1 cellular context compared by ENCODE assay signal in genomic region chr13:46176756-46177155, GRCh38.
TF ChIP-seq lines count a peak whose summit lies in the region.

No MANE protein-coding gene starts in this region.

TF ChIP-seq in GM12878, 131 proteins besides CTCF, POLR2A, EP300 and RAD21 (continued from another document and continues in another):
- TF ChIP-seq ZBTB40 (IDR thresholded peaks at IDR 0.05; ENCODE audit: borderline replicate concordance) (no peak), BCLAF1 (IDR thresholded peaks at IDR 0.05) (no peak), CHD2 (IDR thresholded peaks at IDR 0.05; ENCODE audit: borderline replicate concordance, low read depth, low read length) (no peak), PRDM15 (CRISPR knock-in tag; IDR thresholded peaks at IDR 0.05) (no peak), ZNF207 (IDR thresholded peaks at IDR 0.05; ENCODE audit: borderline replicate concordance) (no peak), ESRRA (IDR thresholded peaks at IDR 0.05; ENCODE audit: low read length) (no peak), SMC3 (IDR thresholded peaks at IDR 0.05; ENCODE audit: borderline replicate concordance, low read length) (no peak; the same call in 1 of the 2 replicates), POU2F2 (IDR thresholded peaks at IDR 0.05; ENCODE audit: borderline replicate concordance, low read depth, low read length) (peak; percentile 54; the same call in 1 of the 3 replicates), ZNF622 (IDR thresholded peaks at IDR 0.05) (no peak), MAX (IDR thresholded peaks at IDR 0.05; ENCODE audit: low read depth, low read length) (0 out of 2 replicates have a peak, but pooled peaks have one; percentile 21), HDAC6 (IDR thresholded peaks at IDR 0.05; ENCODE audit: unreplicated experiment) (no peak), ATF3 (IDR thresholded peaks at IDR 0.05; ENCODE audit: borderline replicate concordance, extremely low read depth, low read depth, low read length) (no peak), KDM1A (IDR thresholded peaks at IDR 0.05; ENCODE audit: borderline replicate concordance) (no peak), GABPA (IDR thresholded peaks at IDR 0.05; ENCODE audit: low read depth) (peak; percentile 62; the same call in 1 of the 2 replicates), IKZF2 (IDR thresholded peaks at IDR 0.05) (peak; percentile 81 to 87), TCF3 (IDR thresholded peaks at IDR 0.05; ENCODE audit: borderline replicate concordance, insufficient read depth, low read depth, low read length) (no peak), BMI1 (IDR thresholded peaks at IDR 0.05; ENCODE audit: borderline replicate concordance) (peak; percentile 41; the same call in 1 of the 2 replicates), E2F4 (IDR thresholded peaks at IDR 0.05; ENCODE audit: low read depth, low read length) (no peak), NFIC (IDR thresholded peaks at IDR 0.05; ENCODE audit: low read depth, low read length) (peak; percentile 76), NR2F1 (conservative IDR thresholded peaks at IDR 0.05) (no peak; the same call in 1 of the 2 replicates), SMAD1 (IDR thresholded peaks at IDR 0.05; ENCODE audit: low read depth, partially characterized antibody) (no peak), ZNF384 (IDR thresholded peaks at IDR 0.05; ENCODE audit: borderline replicate concordance, low read depth, low read length) (no peak), RBBP5 (conservative IDR thresholded peaks at IDR 0.05) (no peak), TBL1XR1 (IDR thresholded peaks at IDR 0.05; ENCODE audit: low read depth, low read length) (peak; percentile 83; the same call in 1 of the 2 replicates), PBX3 (IDR thresholded peaks at IDR 0.05; ENCODE audit: insufficient replicate concordance, low read depth, low read length) (no peak), RB1 (IDR thresholded peaks at IDR 0.05; ENCODE audit: borderline replicate concordance) (no peak), SIN3A (IDR thresholded peaks at IDR 0.05; ENCODE audit: low read depth, low read length) (peak; percentile 69; the same call in 1 of the 2 replicates), WRNIP1 (IDR thresholded peaks at IDR 0.05; ENCODE audit: borderline replicate concordance, low read depth, low read length) (0 out of 2 replicates have a peak, but pooled peaks have one; percentile 85), CREB1 (IDR thresholded peaks at IDR 0.05; ENCODE audit: low read depth) (0 out of 2 replicates have a peak, but pooled peaks have one; percentile 45), RUNX3 (IDR thresholded peaks at IDR 0.05; ENCODE audit: low read length) (peak; percentile 99), ATF2 (IDR thresholded peaks at IDR 0.05; ENCODE audit: low read length) (peak; percentile 70), PAX8 (IDR thresholded peaks at IDR 0.05) (no peak), SREBF2 (IDR thresholded peaks at IDR 0.05; ENCODE audit: low read length) (no peak), ZSCAN29 (IDR thresholded peaks at IDR 0.05) (no peak), ZNF592 (IDR thresholded peaks at IDR 0.05) (no peak), TARDBP (IDR thresholded peaks at IDR 0.05; ENCODE audit: borderline replicate concordance) (no peak), ETV6 (conservative IDR thresholded peaks at IDR 0.05 in 1 of 2, IDR thresholded peaks at IDR 0.05 in 1 of 2; ENCODE audit: borderline replicate concordance in 1 of 2, low read depth in 1 of 2) (peak in 1 of 2 experiments; percentile 94; a peak in 2 of 4 replicates)
